In genomic region chr11:4544891-4545290, GRCh38 we compare ENCODE assay signal across 8 cellular contexts. TPM values are rescaled to one million over a fixed set of nuclear protein-coding genes. Genes with fewer than 3 reads are reported as not detected.
"Had no signal": no experiment of that assay in that cellular context is flagged by ENCODE, and none has a peak within 500 bp of the region (broad histone marks: within the 10 kb centered on the region; RNA-seq: fewer than 3 reads in every experiment).

OR52M1 (plus strand) TSS chr11:4545191; CDS start chr11:4545191, 0 bp downstream.

- H3K4me3 ChIP-seq: GM23338 had no signal

- H2AFZ ChIP-seq: GM23338 had no signal

- FAIRE-seq: H1, H54, HTR-8/SVneo had no signal

- ATAC-seq: GM23338 had no signal

- DNase-seq: H9, HCEC 1CT had no signal

- H3K4me2 ChIP-seq: GM23338 had no signal

RNA-seq across cellular contexts. Expression of gene OR52M1, which starts in this region (rescaled TPM):
- total RNA-seq: GM23338, H1, H9, HT-29 had no signal
- polyA plus RNA-seq: GM23338, H1, IgD-negative memory B cell had no signal
